Comparison of ENCODE assay signal across 17 cellular contexts in genomic region chr10:2885956-2886296, GRCh38.
"Had no signal": no experiment of that assay in that cellular context is flagged by ENCODE, and none has a peak within 500 bp of the region (broad histone marks: within the 10 kb centered on the region; RNA-seq: fewer than 3 reads in every experiment).

No MANE protein-coding gene starts in this region.

- DNase-seq: activated CD8-positive, alpha-beta memory T cell treated with anti-CD3 and anti-CD28 coated beads for 24 hours; activated effector memory CD4-positive, alpha-beta T cell treated with anti-CD3 and anti-CD28 coated beads, Interleukin-2, amount 50 U/mL, for 16 hours; activated T-cell treated with anti-CD3 and anti-CD28 coated beads, Interleukin-2, amount 50 U/mL, for 72 hours; adrenal gland; effector CD4-positive, alpha-beta T cell; gastrocnemius medialis; heart left ventricle; mucosa of descending colon; naive B cell; stimulated activated CD4-positive, alpha-beta T cell treated with anti-CD3 and anti-CD28 coated beads, Interleukin-12 subunit alpha, Interleukin-12 subunit beta, amount 100 ng/mL, for 4 hours; T-helper 9 cell had no signal

- H3K4me3 ChIP-seq: adrenal gland, gastrocnemius medialis, heart left ventricle, mucosa of descending colon, prostate gland, right atrium auricular region, tibial nerve had no signal

- H3K27ac ChIP-seq: adrenal gland, gastrocnemius medialis, heart left ventricle, prostate gland, right atrium auricular region, tibial nerve had no signal

- H3K4me1 ChIP-seq: adrenal gland, gastrocnemius medialis, heart left ventricle, prostate gland, right atrium auricular region, tibial nerve had no signal

- H3K27me3 ChIP-seq: adrenal gland, gastrocnemius medialis, right atrium auricular region, tibial nerve had no signal

- ATAC-seq: activated CD4-positive, CD25-positive, alpha-beta regulatory T cell treated with anti-CD3 and anti-CD28 coated beads, Interleukin-2, amount 50 U/mL, for 24 hours; activated naive CD4-positive, alpha-beta T cell treated with anti-CD3 and anti-CD28 coated beads, Interleukin-2, amount 50 U/mL, for 72 hours; activated T-cell treated with anti-CD3 and anti-CD28 coated beads, Interleukin-2, amount 50 U/mL, for 72 hours; esophagus mucosa; gastrocnemius medialis; heart left ventricle; mucosa of descending colon had no signal

- H3K9me3 ChIP-seq: adrenal gland, gastrocnemius medialis, heart left ventricle, mucosa of descending colon, prostate gland, right atrium auricular region, tibial nerve had no signal

- H3K36me3 ChIP-seq: adrenal gland, gastrocnemius medialis, heart left ventricle, prostate gland, right atrium auricular region, tibial nerve had no signal
